In genomic region chr17:19494961-19495806, GRCh38 we compare ENCODE assay signal across 18 cellular contexts. TPM values are rescaled to one million over a fixed set of nuclear protein-coding genes. Genes with fewer than 3 reads are reported as not detected.
DNase-seq lines count a peak whose midpoint lies in the region; ATAC-seq, FAIRE-seq and TF ChIP-seq lines count a peak whose summit lies in the region.
"Had no signal": no experiment of that assay in that cellular context is flagged by ENCODE, and none has a peak within 500 bp of the region (broad histone marks: within the 10 kb centered on the region; RNA-seq: fewer than 3 reads in every experiment).

No MANE protein-coding gene starts in this region.

- H2BK5ac ChIP-seq in mesendoderm (ENCODE audit: low read length), result no peak overlapping the region

- DNase-seq in activated naive CD4-positive, alpha-beta T cell treated with anti-CD3 and anti-CD28 coated beads, Interleukin-2, amount 50 U/mL, for 16 hours, result no peak
- DNase-seq in WTC11 (ENCODE audit: low spot score) (no peak), mesendoderm (no peak), urothelium cell line (ENCODE audit: low spot score) (no peak), NCI-H1436 treated with DMSO at 0.1 percent for 48 hours (lab: John Stamatoyannopoulos, UW) (no peak), ACHN (no peak), type B pancreatic cell (ENCODE audit: extremely low spot score, unreplicated experiment) (no peak)
- DNase-seq: 8988T, Caco-2, DMS53, NCI-H1694, NCI-H345, NCI-H748 treated with DMSO at 0.1 percent for 48 hours, SIG-M5 had no signal

- H3K27ac Mint-ChIP-seq in activated naive CD4-positive, alpha-beta T cell treated with anti-CD3 and anti-CD28 coated beads, Interleukin-2, amount 50 U/mL, for 24 hours, result peak overlapping the region; percentile 83
- peak overlapping the region; percentile 31; the same call in 1 of the 2 replicates for H3K27ac Mint-ChIP-seq in WTC11
- H3K27ac Mint-ChIP-seq in type B pancreatic cell, result no peak overlapping the region
- H3K27ac Mint-ChIP-seq: CD14-positive monocyte had no signal

- no peaks in the 10 kb centered on the region for H3K36me3 ChIP-seq in mesendoderm (ENCODE audit: control insufficient read depth, insufficient read depth, low read length)
- H3K36me3 ChIP-seq: HAP-1 had no signal

- peak overlapping the region; percentile 58 for H3K56ac ChIP-seq in mesendoderm (ENCODE audit: low read length)

- no peak overlapping the region for H4K5ac ChIP-seq in mesendoderm (ENCODE audit: low read length)

- no peak overlapping the region for H3K4me3 ChIP-seq in mesendoderm (ENCODE audit: low read length)
- H3K4me3 ChIP-seq: HAP-1 had no signal

- POLR2A ChIA-PET in WTC11 (lab: Charles Lee), result no interaction called here

- ATAC-seq in WTC11, result no peak
- ATAC-seq: Panc1 had no signal

- H3K79me1 ChIP-seq in mesendoderm (ENCODE audit: low read length), result no peaks in the 10 kb centered on the region

- no peaks in the 10 kb centered on the region for H3K4me1 Mint-ChIP-seq in activated naive CD4-positive, alpha-beta T cell treated with anti-CD3 and anti-CD28 coated beads, Interleukin-2, amount 50 U/mL, for 24 hours
- H3K4me1 Mint-ChIP-seq in WTC11 (peaks cover 39% of the 10 kb centered on the region), type B pancreatic cell (ENCODE audit: unreplicated experiment) (no peaks in the 10 kb centered on the region)
- H3K4me1 Mint-ChIP-seq: CD14-positive monocyte had no signal

- no peak overlapping the region for H2BK120ac ChIP-seq in mesendoderm (ENCODE audit: low read depth, low read length)

- H3K4ac ChIP-seq in mesendoderm (ENCODE audit: low read depth, low read length), result no peak overlapping the region

- no peak overlapping the region for H3K4me3 Mint-ChIP-seq in activated naive CD4-positive, alpha-beta T cell treated with anti-CD3 and anti-CD28 coated beads, Interleukin-2, amount 50 U/mL, for 24 hours
- H3K4me3 Mint-ChIP-seq in WTC11 (no peak overlapping the region), type B pancreatic cell (no peak overlapping the region)
- H3K4me3 Mint-ChIP-seq: CD14-positive monocyte had no signal

- H4K8ac ChIP-seq in mesendoderm (ENCODE audit: low read depth, low read length), result no peak overlapping the region

- no peaks in the 10 kb centered on the region for H3K4me1 ChIP-seq in mesendoderm (ENCODE audit: control insufficient read depth, low read depth, low read length)
- H3K4me1 ChIP-seq: Caco-2 had no signal

- WGBS in mesendoderm (ENCODE audit: extremely low coverage, insufficient coverage, low lambda C conversion rate), result no CpG with 5 or more reads among the region's 40 CpGs

- H3K36me3 Mint-ChIP-seq in activated naive CD4-positive, alpha-beta T cell treated with anti-CD3 and anti-CD28 coated beads, Interleukin-2, amount 50 U/mL, for 24 hours, result no peaks in the 10 kb centered on the region
- H3K36me3 Mint-ChIP-seq in WTC11, result no peaks in the 10 kb centered on the region
- no peaks in the 10 kb centered on the region for H3K36me3 Mint-ChIP-seq in type B pancreatic cell
- H3K36me3 Mint-ChIP-seq: CD14-positive monocyte had no signal

- H3K27ac ChIP-seq in mesendoderm (ENCODE audit: low read depth, low read length), result no peak overlapping the region

- peak; percentile 58 for FAIRE-seq in urothelium cell line (lab: Jason Lieb, UNC)

- no peak overlapping the region for H3K9ac ChIP-seq in mesendoderm (ENCODE audit: low read length)

- in situ Hi-C loops in ACHN (cut with HindIII; ENCODE audit: low pct_ligation_motif_present, low pct_unique_long_range_greater_than_20kb, low sequenced_read_pairs), result no loop called here

- no peak overlapping the region for H2AK5ac ChIP-seq in mesendoderm (ENCODE audit: low read length)

- H3K9me3 Mint-ChIP-seq in activated naive CD4-positive, alpha-beta T cell treated with anti-CD3 and anti-CD28 coated beads, Interleukin-2, amount 50 U/mL, for 24 hours, result no peaks in the 10 kb centered on the region
- H3K9me3 Mint-ChIP-seq in WTC11 (peaks cover 7% of the 10 kb centered on the region), type B pancreatic cell (no peaks in the 10 kb centered on the region)
- H3K9me3 Mint-ChIP-seq: CD14-positive monocyte had no signal

- H3K27me3 Mint-ChIP-seq in activated naive CD4-positive, alpha-beta T cell treated with anti-CD3 and anti-CD28 coated beads, Interleukin-2, amount 50 U/mL, for 24 hours, result no peaks in the 10 kb centered on the region
- H3K27me3 Mint-ChIP-seq in WTC11 (ENCODE audit: low read depth) (no peaks in the 10 kb centered on the region), type B pancreatic cell (no peaks in the 10 kb centered on the region)

- H3K23ac ChIP-seq in mesendoderm (ENCODE audit: low read length), result no peak overlapping the region

- no peak overlapping the region for H3K4me2 ChIP-seq in mesendoderm (ENCODE audit: low read length)

- no peak overlapping the region for H3K18ac ChIP-seq in mesendoderm (ENCODE audit: low read length)

- no peaks in the 10 kb centered on the region for H3K27me3 ChIP-seq in mesendoderm (ENCODE audit: insufficient read depth, low read length, poor library complexity)

- H2BK15ac ChIP-seq in mesendoderm (replicated peaks; ENCODE audit: low read depth), result no peak overlapping the region

- TF ChIP-seq CTCF in WTC11 (IDR thresholded peaks at IDR 0.05) (no peak), type B pancreatic cell (conservative IDR thresholded peaks at IDR 0.05) (no peak)

- no peaks in the 10 kb centered on the region for H3K79me2 ChIP-seq in mesendoderm (ENCODE audit: control insufficient read depth, insufficient read depth, low read length)

- CTCF ChIA-PET in WTC11 (lab: Charles Lee), result interaction anchor here (1.2 to 1.7 kb wide), 3 partner anchors 61 to 157 kb away, joined by 3 to 5 read pairs (median 4); no protein-coding TSS in a partner anchor

TF ChIP-seq in WTC11, 78 proteins besides CTCF, POLR2A, EP300 and RAD21 (continues in another document):
- TF ChIP-seq ERG (CRISPR knock-in tag; IDR thresholded peaks at IDR 0.05), result no peak
- no peak for TF ChIP-seq IRF2 (CRISPR knock-in tag; IDR thresholded peaks at IDR 0.05; ENCODE audit: borderline replicate concordance, low read depth)
- TF ChIP-seq CREM (CRISPR knock-in tag; IDR thresholded peaks at IDR 0.05), result no peak
- TF ChIP-seq FOXJ3 (CRISPR knock-in tag; IDR thresholded peaks at IDR 0.05; ENCODE audit: borderline replicate concordance), result no peak
- TF ChIP-seq ARID4B (CRISPR knock-in tag; IDR thresholded peaks at IDR 0.05; ENCODE audit: borderline replicate concordance), result no peak
- TF ChIP-seq FOXP4 (CRISPR knock-in tag; IDR thresholded peaks at IDR 0.05), result no peak

RNA-seq across cellular contexts. Expression of gene SLC47A1, which starts 38.5 kb away (rescaled TPM):
- total RNA-seq in WTC11 (2021) (2.5 to 3.3 TPM (median 2.9 TPM) in 3 replicates), type B pancreatic cell (ENCODE audit: low replicate concordance) (1.2 and 5.9 TPM in 2 replicates)
- 4.6 TPM for polyA plus RNA-seq in mesendoderm (2013, experiment 1 of 2)
- polyA plus RNA-seq in mesendoderm (2013, experiment 2 of 2), result 4.6 TPM
